In the genomic region with DNA sequence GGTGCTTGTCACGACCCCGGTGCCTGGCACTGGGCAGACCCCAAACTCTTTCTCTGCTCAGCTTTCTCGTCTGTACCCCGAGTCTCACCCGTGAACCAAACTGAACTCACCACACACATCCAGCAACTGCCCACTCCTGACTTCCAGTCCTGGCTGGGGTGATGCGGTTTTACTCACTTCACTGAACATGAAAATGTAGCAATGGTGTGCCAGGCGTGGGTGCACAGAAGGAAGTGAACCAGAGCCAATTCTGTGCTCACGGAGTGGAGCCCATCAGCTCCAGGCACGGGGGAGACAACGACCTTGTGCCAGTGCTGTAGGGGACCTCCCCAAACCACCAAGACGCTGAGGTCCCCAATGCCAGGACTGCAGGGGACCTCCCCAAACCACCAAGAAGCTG, we compare ENCODE assay signal across 18 cellular contexts.
"Had no signal": no experiment of that assay in that cellular context is flagged by ENCODE, and none has a peak within 500 bp of the region (broad histone marks: within the 10 kb centered on the region; RNA-seq: fewer than 3 reads in every experiment).

No MANE protein-coding gene starts in this region.

- H2AFZ ChIP-seq: parathyroid adenoma had no signal

- H3K9me3 ChIP-seq: lower lobe of right lung, upper lobe of left lung had no signal

- DNase-seq: activated B cell treated with CpG ODN at 0.5 μM for 24 hours; activated CD4-positive, alpha-beta T cell treated with anti-CD3 and anti-CD28 coated beads for 48 hours; activated CD8-positive, alpha-beta T cell treated with anti-CD3 and anti-CD28 coated beads, Interleukin-2, amount 10 ng/mL, durations not matched to agents 7 days and 5 days; activated gamma-delta T cell treated with Interleukin-2 at 50 U/mL for 16 hours; activated naive CD8-positive, alpha-beta T cell treated with anti-CD3 and anti-CD28 coated beads for 36 hours; amygdala; brain microvascular endothelial cell; cortex of kidney; effector CD4-positive, alpha-beta T cell; esophagus squamous epithelium; hypothalamus; left cardiac atrium; lower lobe of right lung; retina; stimulated activated CD4-positive, alpha-beta T cell treated with anti-CD3 and anti-CD28 coated beads, Interleukin-4, amount 100 ng/mL, for 1 hour; stimulated activated naive CD4-positive, alpha-beta T cell treated with Interleukin-2 at 50 U/mL for 16 hours had no signal

- H3K27ac ChIP-seq: brain microvascular endothelial cell, esophagus squamous epithelium, lower lobe of right lung, parathyroid adenoma, upper lobe of left lung had no signal

- ATAC-seq: activated CD8-positive, alpha-beta T cell treated with anti-CD3 and anti-CD28 coated beads, Interleukin-2, amount 10 ng/mL, durations not matched to agents 7 days and 5 days; lower lobe of right lung had no signal

- H3K79me2 ChIP-seq: parathyroid adenoma had no signal

- H3K4me3 ChIP-seq: esophagus squamous epithelium, lower lobe of right lung, upper lobe of left lung had no signal

- H3K27me3 ChIP-seq: brain microvascular endothelial cell, upper lobe of left lung had no signal

- H3K36me3 ChIP-seq: brain microvascular endothelial cell, esophagus squamous epithelium, lower lobe of right lung, upper lobe of left lung had no signal

- H3K9ac ChIP-seq: parathyroid adenoma had no signal
